10 cellular contexts compared by ENCODE assay signal in genomic region chr11:613369-613968, GRCh38. TPM values are rescaled to one million over a fixed set of nuclear protein-coding genes. Genes with fewer than 3 reads are reported as not detected.
DNase-seq lines count a peak whose midpoint lies in the region; ATAC-seq and TF ChIP-seq lines count a peak whose summit lies in the region.
"Had no signal": no experiment of that assay in that cellular context is flagged by ENCODE, and none has a peak within 500 bp of the region (broad histone marks: within the 10 kb centered on the region; RNA-seq: fewer than 3 reads in every experiment).

No MANE protein-coding gene starts in this region.

- H3K4me1 ChIP-seq in effector memory CD4-positive, alpha-beta T cell (ENCODE audit: control insufficient read depth, insufficient read depth, low read length, poor library complexity, severe bottlenecking): peaks cover 22% of the 10 kb centered on the region
- peaks cover 51% of the 10 kb centered on the region for H3K4me1 ChIP-seq in suprapubic skin

- DNase-seq in EH (ENCODE audit: low read depth) (peak; percentile 69), NCI-H2171 treated with DMSO at 0.1 percent for 48 hours (lab: John Stamatoyannopoulos, UW) (peak; percentile 11), nephron progenitor cell (peak; percentile 76), suprapubic skin (ENCODE audit: low spot score in 2 of 2) (peak; percentile 86 to 92)
- DNase-seq in activated CD4-positive, alpha-beta T cell treated with anti-CD3 and anti-CD28 coated beads, Interleukin-2, amount 50 U/mL, for 48 hours: peak; percentile 83
- peak; percentile 79 to 87 (median 85) for DNase-seq in effector memory CD4-positive, alpha-beta T cell
- DNase-seq: naive B cell had no signal

- H3K36me3 Mint-ChIP-seq in nephron progenitor cell (ENCODE audit: low read depth): peaks cover 14% of the 10 kb centered on the region
- H3K36me3 Mint-ChIP-seq: naive B cell had no signal

- H3K9me3 Mint-ChIP-seq in nephron progenitor cell: no peaks in the 10 kb centered on the region
- H3K9me3 Mint-ChIP-seq: naive B cell had no signal

- H3K27ac Mint-ChIP-seq in nephron progenitor cell: no peak overlapping the region

- H3K9me3 ChIP-seq in effector memory CD4-positive, alpha-beta T cell (ENCODE audit: control insufficient read depth, low read length): no peaks in the 10 kb centered on the region
- no peaks in the 10 kb centered on the region for H3K9me3 ChIP-seq in suprapubic skin

- no peak for TF ChIP-seq POLR2A in suprapubic skin (IDR thresholded peaks at IDR 0.05)

- peak overlapping the region; percentile 63 for H3K27ac ChIP-seq in effector memory CD4-positive, alpha-beta T cell (ENCODE audit: insufficient read depth, low read length, poor library complexity, severe bottlenecking)
- peak overlapping the region; percentile 86 for H3K27ac ChIP-seq in suprapubic skin

- H3K4me3 ChIP-seq in effector memory CD4-positive, alpha-beta T cell (ENCODE audit: insufficient read depth, low read depth, low read length, poor library complexity, severe bottlenecking): peak overlapping the region; percentile 79
- H3K4me3 ChIP-seq in suprapubic skin: peak overlapping the region; percentile 79

- ATAC-seq in HG02885 (IDR thresholded peaks at IDR 0.05; ENCODE audit: poor library complexity, unreplicated experiment) (no peak), HG02759 (IDR thresholded peaks at IDR 0.05; ENCODE audit: unreplicated experiment) (no peak)

- H3K27me3 Mint-ChIP-seq in nephron progenitor cell (ENCODE audit: low read depth, poor library complexity): no peaks in the 10 kb centered on the region
- H3K27me3 Mint-ChIP-seq: naive B cell had no signal

- TF ChIP-seq CTCF in nephron progenitor cell (IDR thresholded peaks at IDR 0.05) (no peak), suprapubic skin (IDR thresholded peaks at IDR 0.05) (no peak)

- no peak overlapping the region for H3K4me3 Mint-ChIP-seq in nephron progenitor cell

- WGBS in suprapubic skin: 42% methylated on average over 25 of the region's 36 CpGs

- H3K4me1 Mint-ChIP-seq in nephron progenitor cell: peaks cover 25% of the 10 kb centered on the region

- H3K36me3 ChIP-seq in effector memory CD4-positive, alpha-beta T cell (ENCODE audit: control insufficient read depth, insufficient read depth, low read length): peaks cover 44% of the 10 kb centered on the region
- peaks cover 49% of the 10 kb centered on the region for H3K36me3 ChIP-seq in suprapubic skin

- H3K27me3 ChIP-seq in effector memory CD4-positive, alpha-beta T cell (replicated peaks; ENCODE audit: control insufficient read depth, insufficient read depth, low read length, poor library complexity, severe bottlenecking): no peaks in the 10 kb centered on the region
- H3K27me3 ChIP-seq in suprapubic skin: no peaks in the 10 kb centered on the region

- no peak for TF ChIP-seq EP300 in suprapubic skin (IDR thresholded peaks at IDR 0.05)

RNA-seq across cellular contexts. Expression of gene IRF7, which starts 2.3 kb away (rescaled TPM):
- 10 to 100 TPM; 20.9 to 34.0 (median 26.6) TPM for total RNA-seq in suprapubic skin
- total RNA-seq: HT1080 had no signal

RNA-seq across cellular contexts. Expression of gene CDHR5, which starts 11.3 kb away (rescaled TPM):
- 1 to 10 TPM in 1 of 4 donors, under 1 TPM in 1, not detected in 2; 0.53 to 1.1 TPM for total RNA-seq in suprapubic skin
- total RNA-seq: HT1080 had no signal

RNA-seq across cellular contexts. Expression of gene SCT, which starts 13.5 kb away (rescaled TPM):
- not detected for total RNA-seq in suprapubic skin
- total RNA-seq: HT1080 had no signal

RNA-seq across cellular contexts. Expression of gene DRD4, which starts 23.6 kb away (rescaled TPM):
- total RNA-seq in suprapubic skin: 1 to 10 TPM in 1 of 4 donors, under 1 TPM in 1, not detected in 2; 0.97 to 1.2 TPM

RNA-seq across cellular contexts. Expression of gene PHRF1, which starts 37.2 kb away (rescaled TPM):
- total RNA-seq in suprapubic skin: 10 to 100 TPM; 27.9 to 55.6 (median 42.0) TPM

Comparison
In these comparisons a context has a peak if more than half of its experiments do, and no peak if none do; other contexts are left out.
1. DNase-seq: peak in every context shown above with its lines; median percentile 89 in suprapubic skin; 85 in effector memory CD4-positive, alpha-beta T cell; 83 in activated CD4-positive, alpha-beta T cell treated with anti-CD3 and anti-CD28 coated beads, Interleukin-2, amount 50 U/mL, for 48 hours; 76 in nephron progenitor cell; 69 in EH; 11 in NCI-H2171 treated with DMSO at 0.1 percent for 48 hours.